ENCODE assay signal across 16 cellular contexts in the genomic region with DNA sequence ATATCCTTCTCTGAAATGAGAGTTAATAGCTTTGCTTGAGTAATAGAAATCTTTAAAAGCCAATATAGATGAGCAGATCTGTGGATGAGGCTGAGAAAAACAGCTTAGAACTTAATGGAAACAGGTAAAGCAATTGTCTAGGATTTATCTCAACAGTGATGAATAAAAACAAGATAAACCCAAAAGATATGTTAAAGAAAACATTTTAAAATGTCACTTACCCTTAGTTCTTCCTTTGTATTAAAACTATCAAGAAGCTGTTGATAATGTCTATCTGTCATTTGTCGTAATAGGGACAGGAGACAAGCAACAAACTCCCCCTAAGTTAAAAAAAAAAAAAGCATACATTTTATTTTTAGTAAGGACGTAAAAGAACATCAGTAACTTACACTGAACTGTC.
DNase-seq lines count a peak whose midpoint lies in the region; ATAC-seq, FAIRE-seq and TF ChIP-seq lines count a peak whose summit lies in the region.
"Had no signal": no experiment of that assay in that cellular context is flagged by ENCODE, and none has a peak within 500 bp of the region (broad histone marks: within the 10 kb centered on the region; RNA-seq: fewer than 3 reads in every experiment).

No MANE protein-coding gene starts in this region.

- no peak for ATAC-seq in HG02763 (IDR thresholded peaks at IDR 0.05; ENCODE audit: unreplicated experiment)
- ATAC-seq: HepG2 had no signal

- dilution Hi-C loops in endothelial cell of umbilical vein (cut with MboI; ENCODE audit: extremely low pct_ligation_motif_present, low sequenced_read_pairs) = no loop called here

- DNase-seq in GM23248 = no peak
- no peak for DNase-seq in SK-N-MC (ENCODE audit: low read depth, low spot score)
- no peak for DNase-seq in endothelial cell of umbilical vein (ENCODE audit: low read depth, low spot score)
- no peak for DNase-seq in osteocyte (ENCODE audit: extremely low spot score, unreplicated experiment)
- no peak for DNase-seq in kidney glomerular epithelial cell (lab: John Stamatoyannopoulos, UW)
- DNase-seq in NCI-H146 (lab: John Stamatoyannopoulos, UW) = no peak
- DNase-seq: AML-193; CD4-positive, CD25-positive, alpha-beta regulatory T cell; DMS53; GF-D8; H7 had no signal

- no peaks in the 10 kb centered on the region for H3K9me2 ChIP-seq in GM23248 (ENCODE audit: insufficient read depth)

- H3K9ac ChIP-seq in GM23248 = no peak overlapping the region
- peak overlapping the region; percentile 47 for H3K9ac ChIP-seq in SK-N-MC (ENCODE audit: insufficient read length)
- no peak overlapping the region for H3K9ac ChIP-seq in endothelial cell of umbilical vein (replicated peaks; ENCODE audit: extremely low read depth, insufficient read depth, low read length)
- H3K9ac ChIP-seq: BLaER1 treated with 17β-estradiol and CSF1 and Interleukin-3, amounts not matched to agents 10 nM and 100 nM had no signal

- H3K9me3 ChIP-seq in GM23248 (ENCODE audit: low read depth) (no peaks in the 10 kb centered on the region), SK-N-MC (ENCODE audit: low read depth, low read length) (peaks cover 6% of the 10 kb centered on the region; the same call in 1 of the 2 replicates), endothelial cell of umbilical vein (replicated peaks; ENCODE audit: control insufficient read depth, insufficient read depth, low read length) (no peaks in the 10 kb centered on the region)

- CTCF ChIA-PET in endothelial cell of umbilical vein (lab: Charles Lee) = interaction anchor here (0.7 to 4.7 kb wide), 6 partner anchors 11 to 586 kb away, joined by 3 to 23 read pairs (median 4); no protein-coding TSS in a partner anchor

- H3K4me1 ChIP-seq in GM23248 (ENCODE audit: insufficient read depth) = peaks cover 21% of the 10 kb centered on the region
- peaks cover 56% of the 10 kb centered on the region for H3K4me1 ChIP-seq in endothelial cell of umbilical vein (ENCODE audit: control insufficient read depth, extremely low read depth, insufficient read depth, low read length)

- TF ChIP-seq POLR2A in endothelial cell of umbilical vein (IDR thresholded peaks at IDR 0.05; ENCODE audit: low read depth, low read length) = no peak

- H3F3A ChIP-seq in GM23248 (ENCODE audit: insufficient read depth) = peaks cover 24% of the 10 kb centered on the region

- 84 to 94% methylated on average over 2 of the region's 2 CpGs for WGBS in GM23248 (ENCODE audit: low coverage in 1 of 2, low lambda C conversion rate in 2 of 2, missing lambda C conversion rate in 2 of 2), 2 experiments

- H4K20me1 ChIP-seq in GM23248 (ENCODE audit: insufficient read depth) = no peaks in the 10 kb centered on the region
- no peaks in the 10 kb centered on the region for H4K20me1 ChIP-seq in endothelial cell of umbilical vein (replicated peaks; ENCODE audit: control insufficient read depth, extremely low read depth, insufficient read depth, low read length)

- no peaks in the 10 kb centered on the region for H3K9me1 ChIP-seq in endothelial cell of umbilical vein (replicated peaks; ENCODE audit: control insufficient read depth, extremely low read depth, insufficient read depth, low read length)

- peaks cover 32% of the 10 kb centered on the region for H3K36me3 Mint-ChIP-seq in osteocyte (ENCODE audit: unreplicated experiment)
- H3K36me3 Mint-ChIP-seq: CD4-positive, CD25-positive, alpha-beta regulatory T cell had no signal

- intact Hi-C loops in endothelial cell of umbilical vein (cut with micrococcal nuclease) = loop anchor here (10.0 kb wide), 1 partner anchor 370 kb away; the partner anchor contains the start of genes DOCK4 and ZNF277

- H3K36me3 ChIP-seq in GM23248 (ENCODE audit: low read depth) (no peaks in the 10 kb centered on the region), SK-N-MC (ENCODE audit: insufficient read depth, low read length) (no peaks in the 10 kb centered on the region), endothelial cell of umbilical vein (ENCODE audit: control insufficient read depth in 2 of 2, extremely low read depth in 1 of 2, insufficient read depth in 2 of 2, low read length in 2 of 2) (peaks cover 2 to 5% of the 10 kb centered on the region in 2 experiments)

- no peaks in the 10 kb centered on the region for H3K27me3 Mint-ChIP-seq in osteocyte (ENCODE audit: unreplicated experiment)

- TF ChIP-seq CTCF in endothelial cell of umbilical vein (IDR thresholded peaks at IDR 0.05; ENCODE audit: extremely low read depth in 1 of 2, insufficient read depth in 1 of 2, low read depth in 1 of 2, low read length in 2 of 2) (no peak), osteocyte (IDR thresholded peaks at IDR 0.05) (no peak)

- no peak overlapping the region for H3K4me3 Mint-ChIP-seq in osteocyte (ENCODE audit: unreplicated experiment)
- H3K4me3 Mint-ChIP-seq: CD4-positive, CD25-positive, alpha-beta regulatory T cell had no signal

- H3K27ac ChIP-seq in GM23248 = peak overlapping the region; percentile 46; the same call in 1 of the 2 replicates
- peak overlapping the region; percentile 97 for H3K27ac ChIP-seq in SK-N-MC
- peak overlapping the region; percentile 73 for H3K27ac ChIP-seq in endothelial cell of umbilical vein (ENCODE audit: insufficient read depth, low read depth, low read length)
- H3K27ac ChIP-seq: BLaER1 treated with 17β-estradiol and CSF1 and Interleukin-3, amounts not matched to agents 10 nM and 100 nM had no signal

- POLR2A ChIA-PET in endothelial cell of umbilical vein (lab: Charles Lee) = interaction anchor here (0.5 to 1.0 kb wide), 3 partner anchors 19 to 616 kb away, joined by 3 to 5 read pairs (median 3); partner anchors contain the start of gene IFRD1

- H3K27ac Mint-ChIP-seq in osteocyte (ENCODE audit: unreplicated experiment) = peak overlapping the region; percentile 91
- H3K27ac Mint-ChIP-seq: CD4-positive, CD25-positive, alpha-beta regulatory T cell had no signal

- peaks cover 39% of the 10 kb centered on the region for H3K4me1 Mint-ChIP-seq in osteocyte (ENCODE audit: unreplicated experiment)
- H3K4me1 Mint-ChIP-seq: CD4-positive, CD25-positive, alpha-beta regulatory T cell had no signal

- FAIRE-seq in endothelial cell of umbilical vein (lab: Jason Lieb, UNC) = no peak
- FAIRE-seq: A204.1, HepG2, HTR-8/SVneo had no signal

- H3K4me3 ChIP-seq in GM23248 (no peak overlapping the region), SK-N-MC (peak overlapping the region; percentile 66), endothelial cell of umbilical vein (replicated peaks in 1 of 3; ENCODE audit: insufficient read depth in 1 of 3, low read depth in 1 of 3, low read length in 3 of 3) (no peak overlapping the region)
- H3K4me3 ChIP-seq: BLaER1 treated with 17β-estradiol and CSF1 and Interleukin-3, amounts not matched to agents 10 nM and 100 nM had no signal

- H2AFZ ChIP-seq in GM23248 (no peak overlapping the region), endothelial cell of umbilical vein (ENCODE audit: low read depth, low read length) (no peak overlapping the region)

- H3K9me3 Mint-ChIP-seq in osteocyte (ENCODE audit: unreplicated experiment) = peaks cover 15% of the 10 kb centered on the region

- H3K4me2 ChIP-seq in GM23248 (ENCODE audit: unreplicated experiment) (no peak overlapping the region), endothelial cell of umbilical vein (ENCODE audit: insufficient read depth, low read length) (no peak overlapping the region)
- H3K4me2 ChIP-seq: BLaER1 treated with 17β-estradiol and CSF1 and Interleukin-3, amounts not matched to agents 10 nM and 100 nM had no signal

- no TSS peak for BruUV-seq in endothelial cell of umbilical vein (replicated peaks; lab: Mats Ljungman, UMichigan)

- H3K27me3 ChIP-seq in GM23248 (replicated peaks; ENCODE audit: insufficient read depth) (no peaks in the 10 kb centered on the region), endothelial cell of umbilical vein (ENCODE audit: control insufficient read depth in 2 of 2, insufficient read depth in 2 of 2, low read length in 2 of 2) (no peaks in the 10 kb centered on the region)
- H3K27me3 ChIP-seq: BLaER1 treated with 17β-estradiol and CSF1 and Interleukin-3, amounts not matched to agents 10 nM and 100 nM had no signal

- H3K79me2 ChIP-seq in GM23248 (ENCODE audit: insufficient read depth) = no peaks in the 10 kb centered on the region
- no peaks in the 10 kb centered on the region for H3K79me2 ChIP-seq in endothelial cell of umbilical vein (ENCODE audit: control insufficient read depth, insufficient read depth, low read length)

- in situ Hi-C loops in GM23248 (cut with MboI) = no loop called here

TF ChIP-seq in endothelial cell of umbilical vein, 7 proteins besides CTCF, POLR2A, EP300 and RAD21:
- TF ChIP-seq EZH2 (IDR thresholded peaks at IDR 0.05; ENCODE audit: borderline replicate concordance, low read depth, low read length, severe bottlenecking) (no peak), GATA2 (IDR thresholded peaks at IDR 0.05; ENCODE audit: insufficient read depth, insufficient read length, low read depth, low read length) (no peak), POLR2AphosphoS5 (IDR thresholded peaks at IDR 0.05; ENCODE audit: insufficient read depth, low read depth, low read length) (no peak), JUN (IDR thresholded peaks at IDR 0.05; ENCODE audit: borderline replicate concordance, insufficient read depth, insufficient read length, low read depth) (no peak), FOS (IDR thresholded peaks at IDR 0.05; ENCODE audit: borderline replicate concordance, insufficient read depth, low read length) (no peak), MYC (IDR thresholded peaks at IDR 0.05; ENCODE audit: low read depth, low read length) (no peak)
- TF ChIP-seq, protein P1, sequence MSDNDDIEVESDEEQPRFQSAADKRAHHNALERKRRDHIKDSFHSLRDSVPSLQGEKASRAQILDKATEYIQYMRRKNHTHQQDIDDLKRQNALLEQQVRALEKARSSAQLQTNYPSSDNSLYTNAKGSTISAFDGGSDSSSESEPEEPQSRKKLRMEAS (IDR thresholded peaks at IDR 0.05; ENCODE audit: insufficient read depth, insufficient read length) = no peak

Comparison
In these comparisons a context has a peak if more than half of its experiments do, and no peak if none do; other contexts are left out.
1. H3K27ac ChIP-seq: peak in every context shown above with its lines; median percentile 97 in SK-N-MC; 73 in endothelial cell of umbilical vein; 46 in GM23248.